Comparison of ENCODE assay signal across 8 cellular contexts in the genomic region with DNA sequence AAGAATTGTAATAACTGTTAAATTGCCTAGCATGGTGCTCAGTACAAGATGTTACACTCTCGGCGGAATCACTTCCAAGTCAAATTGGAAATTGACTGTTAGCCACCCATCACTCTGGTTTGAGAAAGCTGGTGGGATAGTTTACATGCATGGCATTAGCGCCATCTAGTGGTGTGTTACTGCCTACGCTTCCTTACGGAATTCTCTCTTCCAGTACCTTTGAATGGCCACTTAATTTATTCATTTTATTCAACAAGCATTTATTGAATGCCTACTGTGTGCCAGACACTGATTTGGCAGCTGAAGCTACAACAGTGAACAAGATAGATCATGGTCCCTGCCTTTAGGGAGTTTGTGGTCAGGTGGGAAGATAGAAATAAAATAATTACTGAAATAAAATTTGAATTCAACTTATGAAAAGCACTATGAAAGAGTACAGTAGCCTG. TPM values are rescaled to one million over a fixed set of nuclear protein-coding genes. Genes with fewer than 3 reads are reported as not detected.
DNase-seq lines count a peak whose midpoint lies in the region; ATAC-seq and TF ChIP-seq lines count a peak whose summit lies in the region.

No MANE protein-coding gene starts in this region.

- ATAC-seq in HG03378 (IDR thresholded peaks at IDR 0.05; ENCODE audit: unreplicated experiment) (peak; percentile 50), lower lobe of right lung (peak; percentile 79 to 80)

- no peak overlapping the region for H3K4me3 ChIP-seq in coronary artery
- no peak overlapping the region for H3K4me3 ChIP-seq in lower lobe of right lung

- TF ChIP-seq CTCF in coronary artery (IDR thresholded peaks at IDR 0.05) (peak; percentile 83), lower lobe of right lung (IDR thresholded peaks at IDR 0.05) (peak; percentile 97)

- H3K4me1 ChIP-seq in lower lobe of right lung = peaks cover 12% of the 10 kb centered on the region

- intact Hi-C loops in lower lobe of right lung (cut with DNase I) = no loop called here

- H3K36me3 ChIP-seq in lower lobe of right lung = no peaks in the 10 kb centered on the region

- H3K27ac ChIP-seq in coronary artery (no peak overlapping the region), lower lobe of right lung (no peak overlapping the region)

- DNase-seq in COLO829 (ENCODE audit: low spot score) (peak; percentile 58), NCI-H69 (lab: John Stamatoyannopoulos, UW) (peak; percentile 76), coronary artery (ENCODE audit: low spot score) (no peak), lower lobe of right lung (no peak), GOT3 (lab: John Stamatoyannopoulos, UW) (no peak)
- DNase-seq in activated CD4-positive, alpha-beta T cell treated with anti-CD3 and anti-CD28 coated beads for 48 hours = peak; percentile 74
- peak; percentile 23 for DNase-seq in stimulated activated CD8-positive, alpha-beta memory T cell treated with anti-CD3 and anti-CD28 coated beads, Interleukin-15, amount 100 ng/mL, for 24 hours (ENCODE audit: low read depth)

- H3K9me3 ChIP-seq in lower lobe of right lung = no peaks in the 10 kb centered on the region

- no peaks in the 10 kb centered on the region for H3K27me3 ChIP-seq in lower lobe of right lung (ENCODE audit: low read depth)

RNA-seq across cellular contexts. Expression of a gene that starts 33.6 kb away (rescaled TPM):
- total RNA-seq in lower lobe of right lung = 15.6 TPM

RNA-seq across cellular contexts. Expression of a gene that starts 33.7 kb away (rescaled TPM):
- total RNA-seq in lower lobe of right lung = 17.9 TPM

RNA-seq across cellular contexts. Expression of a gene that starts 48.5 kb away (rescaled TPM):
- 21.4 TPM for total RNA-seq in lower lobe of right lung

Comparison
In these comparisons a context has a peak if more than half of its experiments do, and no peak if none do; other contexts are left out.
1. DNase-seq: peak in COLO829 (single experiment), NCI-H69 (single experiment), activated CD4-positive, alpha-beta T cell treated with anti-CD3 and anti-CD28 coated beads for 48 hours (single experiment) and stimulated activated CD8-positive, alpha-beta memory T cell treated with anti-CD3 and anti-CD28 coated beads, Interleukin-15, amount 100 ng/mL, for 24 hours (single experiment); none in coronary artery (single experiment), lower lobe of right lung (single experiment) and GOT3 (single experiment).